ENCODE assay signal across 15 cellular contexts in the genomic region with DNA sequence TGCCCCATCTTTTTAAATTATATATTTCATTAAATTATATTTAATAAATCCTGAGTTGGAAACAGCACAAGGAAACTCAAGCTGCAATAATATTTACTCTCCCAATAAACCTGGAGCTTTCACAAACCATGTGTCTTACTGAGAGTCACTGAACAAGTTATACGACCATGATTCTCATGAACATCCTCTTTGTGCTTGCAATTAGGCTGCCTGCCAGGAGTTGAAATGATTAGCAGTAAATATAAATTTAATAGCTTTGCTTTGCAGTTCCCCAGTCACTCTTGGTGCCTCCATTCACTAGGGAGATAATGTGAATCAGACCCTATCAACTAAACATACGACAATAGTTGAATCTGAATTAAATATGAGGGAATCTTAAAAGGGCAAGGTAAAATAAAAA.
DNase-seq lines count a peak whose midpoint lies in the region; ATAC-seq lines count a peak whose summit lies in the region.
"Had no signal": no experiment of that assay in that cellular context is flagged by ENCODE, and none has a peak within 500 bp of the region (broad histone marks: within the 10 kb centered on the region; RNA-seq: fewer than 3 reads in every experiment).

No MANE protein-coding gene starts in this region.

- no peak overlapping the region for H2AK5ac ChIP-seq in neuronal stem cell (ENCODE audit: low read depth, low read length)

- no peak for ATAC-seq in effector memory CD8-positive, alpha-beta T cell (replicated peaks)
- ATAC-seq in HG02840 (IDR thresholded peaks at IDR 0.05; ENCODE audit: low FRiP score, unreplicated experiment) (no peak), GM19023 (IDR thresholded peaks at IDR 0.05; ENCODE audit: unreplicated experiment) (no peak)
- ATAC-seq: activated T-helper 17 cell treated with anti-CD3 and anti-CD28 coated beads, Interleukin-2, amount 50 U/mL, for 72 hours; stimulated activated effector memory CD8-positive, alpha-beta T cell treated with anti-CD3 and anti-CD28 coated beads, Interleukin-12 subunit alpha, Interleukin-12 subunit beta, amount 100 ng/mL, for 72 hours had no signal

- no peak overlapping the region for H2BK5ac ChIP-seq in neuronal stem cell (ENCODE audit: low read length)

- no peak overlapping the region for H3K23ac ChIP-seq in neuronal stem cell (ENCODE audit: low read depth, low read length, poor library complexity)

- H3K9me3 Mint-ChIP-seq in effector memory CD8-positive, alpha-beta T cell: peaks cover 11 to 12% of the 10 kb centered on the region in 2 donors
- H3K9me3 Mint-ChIP-seq: activated CD4-positive, alpha-beta memory T cell treated with anti-CD3 and anti-CD28 coated beads, Interleukin-2, amount 10 ng/mL, durations not matched to agents 7 days and 5 days; activated T-helper 17 cell treated with anti-CD3 and anti-CD28 coated beads, Interleukin-2, amount 50 U/mL, for 72 hours had no signal

- H3K36me3 ChIP-seq in neuronal stem cell (replicated peaks in 1 of 2; ENCODE audit: control insufficient read depth in 2 of 2, insufficient read depth in 2 of 2, low read length in 2 of 2): no peaks in the 10 kb centered on the region
- H3K36me3 ChIP-seq: MG63, sigmoid colon, SJCRH30 had no signal

- no peak overlapping the region for H2BK15ac ChIP-seq in neuronal stem cell (ENCODE audit: low read length)

- peaks cover 0 to 3% of the 10 kb centered on the region in 2 donors for H3K9me3 ChIP-seq in neuronal stem cell (replicated peaks in 1 of 2; ENCODE audit: control insufficient read depth in 2 of 2, insufficient read depth in 1 of 2, low read depth in 1 of 2, low read length in 2 of 2)
- H3K9me3 ChIP-seq: MG63, sigmoid colon, SJCRH30 had no signal

- no peaks in the 10 kb centered on the region for H3K27me3 Mint-ChIP-seq in effector memory CD8-positive, alpha-beta T cell
- H3K27me3 Mint-ChIP-seq: activated CD4-positive, alpha-beta memory T cell treated with anti-CD3 and anti-CD28 coated beads, Interleukin-2, amount 10 ng/mL, durations not matched to agents 7 days and 5 days; activated T-helper 17 cell treated with anti-CD3 and anti-CD28 coated beads, Interleukin-2, amount 50 U/mL, for 72 hours had no signal

- H4K8ac ChIP-seq in neuronal stem cell (ENCODE audit: low read depth, low read length): no peak overlapping the region

- H3K18ac ChIP-seq in neuronal stem cell (ENCODE audit: low read length): no peak overlapping the region

- H3K4me1 Mint-ChIP-seq in effector memory CD8-positive, alpha-beta T cell (ENCODE audit: low read depth in 2 of 2): no peaks in the 10 kb centered on the region
- H3K4me1 Mint-ChIP-seq: activated CD4-positive, alpha-beta memory T cell treated with anti-CD3 and anti-CD28 coated beads, Interleukin-2, amount 10 ng/mL, durations not matched to agents 7 days and 5 days; activated T-helper 17 cell treated with anti-CD3 and anti-CD28 coated beads, Interleukin-2, amount 50 U/mL, for 72 hours; immature natural killer cell; stimulated activated effector memory CD8-positive, alpha-beta T cell treated with anti-CD3 and anti-CD28 coated beads, Interleukin-12 subunit alpha, Interleukin-12 subunit beta, amount 100 ng/mL, for 72 hours had no signal

- no peak overlapping the region for H3K4me2 ChIP-seq in neuronal stem cell (ENCODE audit: insufficient read depth, low read length, poor library complexity, severe bottlenecking)

- H2BK120ac ChIP-seq in neuronal stem cell (ENCODE audit: low read depth, low read length): no peak overlapping the region

- peaks cover 0 to 2% of the 10 kb centered on the region in 2 donors for H3K4me1 ChIP-seq in neuronal stem cell (ENCODE audit: control insufficient read depth in 2 of 2, insufficient read depth in 1 of 2, low read depth in 1 of 2, low read length in 2 of 2)
- H3K4me1 ChIP-seq: sigmoid colon, SJCRH30 had no signal

- H3K4me3 Mint-ChIP-seq in effector memory CD8-positive, alpha-beta T cell: no peak overlapping the region
- H3K4me3 Mint-ChIP-seq: activated CD4-positive, alpha-beta memory T cell treated with anti-CD3 and anti-CD28 coated beads, Interleukin-2, amount 10 ng/mL, durations not matched to agents 7 days and 5 days; activated T-helper 17 cell treated with anti-CD3 and anti-CD28 coated beads, Interleukin-2, amount 50 U/mL, for 72 hours; immature natural killer cell; stimulated activated effector memory CD8-positive, alpha-beta T cell treated with anti-CD3 and anti-CD28 coated beads, Interleukin-12 subunit alpha, Interleukin-12 subunit beta, amount 100 ng/mL, for 72 hours had no signal

- H4K91ac ChIP-seq in neuronal stem cell (ENCODE audit: low read depth, low read length, poor library complexity): no peak overlapping the region

- H3K36me3 Mint-ChIP-seq in effector memory CD8-positive, alpha-beta T cell (ENCODE audit: insufficient read depth): no peaks in the 10 kb centered on the region
- H3K36me3 Mint-ChIP-seq: immature natural killer cell; stimulated activated effector memory CD8-positive, alpha-beta T cell treated with anti-CD3 and anti-CD28 coated beads, Interleukin-12 subunit alpha, Interleukin-12 subunit beta, amount 100 ng/mL, for 72 hours had no signal

- peak; percentile 98 for DNase-seq in DMS79 treated with DMSO at 0.1 percent for 48 hours (lab: John Stamatoyannopoulos, UW)
- peak; percentile 58 for DNase-seq in NCI-H2029 (lab: John Stamatoyannopoulos, UW)
- peak; percentile 79 for DNase-seq in NCI-H774 (lab: John Stamatoyannopoulos, UW)
- DNase-seq in neuronal stem cell (ENCODE audit: low spot score): no peak
- DNase-seq in effector memory CD8-positive, alpha-beta T cell: no peak
- DNase-seq: activated CD4-positive, alpha-beta memory T cell treated with anti-CD3 and anti-CD28 coated beads, Interleukin-2, amount 10 ng/mL, durations not matched to agents 7 days and 5 days; GOT3; immature natural killer cell; MG63; sigmoid colon; SJCRH30 had no signal

- no peak overlapping the region for H2BK12ac ChIP-seq in neuronal stem cell (ENCODE audit: low read length)

- H3K79me1 ChIP-seq in neuronal stem cell (ENCODE audit: low read depth, low read length): no peaks in the 10 kb centered on the region

- H3K27ac ChIP-seq in neuronal stem cell (replicated peaks; ENCODE audit: low read length): no peak overlapping the region
- H3K27ac ChIP-seq: sigmoid colon, SJCRH30 had no signal

- H2AFZ ChIP-seq in neuronal stem cell (ENCODE audit: low read length): peak overlapping the region; percentile 54

- H3K4me3 ChIP-seq in neuronal stem cell (ENCODE audit: low read length in 2 of 2): no peak overlapping the region
- H3K4me3 ChIP-seq: MG63, sigmoid colon, SJCRH30 had no signal

- H3K9ac ChIP-seq in neuronal stem cell (ENCODE audit: low read depth, low read length, poor library complexity): no peak overlapping the region

- H3K14ac ChIP-seq in neuronal stem cell (ENCODE audit: low read length): no peak overlapping the region

- no peak overlapping the region for H3K27ac Mint-ChIP-seq in effector memory CD8-positive, alpha-beta T cell
- H3K27ac Mint-ChIP-seq: activated CD4-positive, alpha-beta memory T cell treated with anti-CD3 and anti-CD28 coated beads, Interleukin-2, amount 10 ng/mL, durations not matched to agents 7 days and 5 days; activated T-helper 17 cell treated with anti-CD3 and anti-CD28 coated beads, Interleukin-2, amount 50 U/mL, for 72 hours; immature natural killer cell; stimulated activated effector memory CD8-positive, alpha-beta T cell treated with anti-CD3 and anti-CD28 coated beads, Interleukin-12 subunit alpha, Interleukin-12 subunit beta, amount 100 ng/mL, for 72 hours had no signal

- WGBS in neuronal stem cell (ENCODE audit: extremely low coverage in 2 of 2, insufficient read length in 2 of 2, insufficient replicate concordance in 1 of 2), 2 donors: no CpG with 5 or more reads among the region's 2 CpGs

- no peaks in the 10 kb centered on the region for H3K27me3 ChIP-seq in neuronal stem cell (ENCODE audit: control insufficient read depth in 3 of 3, insufficient read depth in 3 of 3, low read depth in 1 of 3, low read length in 3 of 3)
- H3K27me3 ChIP-seq: MG63, sigmoid colon had no signal

- no peak overlapping the region for H3K4ac ChIP-seq in neuronal stem cell (ENCODE audit: low read length)

Comparison
In these comparisons a context has a peak if more than half of its experiments do, and no peak if none do; other contexts are left out.
1. DNase-seq: peak in DMS79 treated with DMSO at 0.1 percent for 48 hours (single experiment), NCI-H2029 (single experiment) and NCI-H774 (single experiment); none in neuronal stem cell (single experiment) and effector memory CD8-positive, alpha-beta T cell (0 of 3).